In the genomic region with DNA sequence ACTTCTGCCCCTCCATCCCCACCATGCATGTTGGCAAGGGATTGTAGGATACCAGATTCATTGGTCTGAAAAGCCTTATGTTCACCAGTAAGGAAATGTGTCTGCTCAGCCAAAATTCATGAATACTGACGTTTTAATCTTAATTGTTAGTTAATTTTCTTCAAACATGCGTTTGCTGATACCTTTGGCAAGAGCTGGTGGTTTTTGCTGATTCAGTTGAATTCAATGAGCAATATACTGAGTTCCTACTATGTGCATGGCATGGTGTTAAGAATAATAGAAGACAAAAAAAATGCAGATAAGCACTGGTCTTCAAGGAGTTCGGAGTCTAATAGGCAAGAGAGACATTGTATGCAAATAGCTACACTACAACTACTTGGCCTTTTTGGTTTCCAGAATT, we compare ENCODE assay signal across 2 cellular contexts.
TF ChIP-seq lines count a peak whose summit lies in the region.

No MANE protein-coding gene starts in this region.

TF ChIP-seq in HepG2, 621 proteins besides CTCF, POLR2A, EP300 and RAD21:
- TF ChIP-seq SNAPC4 (CRISPR knock-in tag; IDR thresholded peaks at IDR 0.05) (no peak), MAFK (conservative IDR thresholded peaks at IDR 0.05 in 1 of 2, IDR thresholded peaks at IDR 0.05 in 1 of 2; ENCODE audit: low read length in 2 of 2) (peak; percentile 83 to 85), MAFF (IDR thresholded peaks at IDR 0.05; ENCODE audit: low read depth, low read length) (peak; percentile 84), TFDP2 (CRISPR knock-in tag; IDR thresholded peaks at IDR 0.05) (no peak), MBD4 (IDR thresholded peaks at IDR 0.05; ENCODE audit: borderline replicate concordance, low read length) (no peak), ZNF704 (CRISPR knock-in tag; IDR thresholded peaks at IDR 0.05; ENCODE audit: borderline replicate concordance) (no peak)
- TF ChIP-seq, protein P1, sequence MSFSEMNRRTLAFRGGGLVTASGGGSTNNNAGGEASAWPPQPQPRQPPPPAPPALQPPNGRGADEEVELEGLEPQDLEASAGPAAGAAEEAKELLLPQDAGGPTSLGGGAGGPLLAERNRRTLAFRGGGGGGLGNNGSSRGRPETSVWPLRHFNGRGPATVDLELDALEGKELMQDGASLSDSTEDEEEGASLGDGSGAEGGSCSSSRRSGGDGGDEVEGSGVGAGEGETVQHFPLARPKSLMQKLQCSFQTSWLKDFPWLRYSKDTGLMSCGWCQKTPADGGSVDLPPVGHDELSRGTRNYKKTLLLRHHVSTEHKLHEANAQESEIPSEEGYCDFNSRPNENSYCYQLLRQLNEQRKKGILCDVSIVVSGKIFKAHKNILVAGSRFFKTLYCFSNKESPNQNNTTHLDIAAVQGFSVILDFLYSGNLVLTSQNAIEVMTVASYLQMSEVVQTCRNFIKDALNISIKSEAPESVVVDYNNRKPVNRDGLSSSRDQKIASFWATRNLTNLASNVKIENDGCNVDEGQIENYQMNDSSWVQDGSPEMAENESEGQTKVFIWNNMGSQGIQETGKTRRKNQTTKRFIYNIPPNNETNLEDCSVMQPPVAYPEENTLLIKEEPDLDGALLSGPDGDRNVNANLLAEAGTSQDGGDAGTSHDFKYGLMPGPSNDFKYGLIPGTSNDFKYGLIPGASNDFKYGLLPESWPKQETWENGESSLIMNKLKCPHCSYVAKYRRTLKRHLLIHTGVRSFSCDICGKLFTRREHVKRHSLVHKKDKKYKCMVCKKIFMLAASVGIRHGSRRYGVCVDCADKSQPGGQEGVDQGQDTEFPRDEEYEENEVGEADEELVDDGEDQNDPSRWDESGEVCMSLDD (CRISPR knock-in tag; IDR thresholded peaks at IDR 0.05; ENCODE audit: borderline replicate concordance): no peak

TF ChIP-seq in K562, 482 proteins besides CTCF, POLR2A, EP300 and RAD21 (continued from another document):
- TF ChIP-seq, protein P2, sequence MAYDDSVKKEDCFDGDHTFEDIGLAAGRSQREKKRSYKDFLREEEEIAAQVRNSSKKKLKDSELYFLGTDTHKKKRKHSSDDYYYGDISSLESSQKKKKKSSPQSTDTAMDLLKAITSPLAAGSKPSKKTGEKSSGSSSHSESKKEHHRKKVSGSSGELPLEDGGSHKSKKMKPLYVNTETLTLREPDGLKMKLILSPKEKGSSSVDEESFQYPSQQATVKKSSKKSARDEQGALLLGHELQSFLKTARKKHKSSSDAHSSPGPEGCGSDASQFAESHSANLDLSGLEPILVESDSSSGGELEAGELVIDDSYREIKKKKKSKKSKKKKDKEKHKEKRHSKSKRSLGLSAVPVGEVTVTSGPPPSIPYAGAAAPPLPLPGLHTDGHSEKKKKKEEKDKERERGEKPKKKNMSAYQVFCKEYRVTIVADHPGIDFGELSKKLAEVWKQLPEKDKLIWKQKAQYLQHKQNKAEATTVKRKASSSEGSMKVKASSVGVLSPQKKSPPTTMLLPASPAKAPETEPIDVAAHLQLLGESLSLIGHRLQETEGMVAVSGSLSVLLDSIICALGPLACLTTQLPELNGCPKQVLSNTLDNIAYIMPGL (CRISPR knock-in tag; IDR thresholded peaks at IDR 0.05): no peak
- no peak for TF ChIP-seq ETV5 (CRISPR knock-in tag; IDR thresholded peaks at IDR 0.05; ENCODE audit: low read depth)
- no peak for TF ChIP-seq DLX4 (CRISPR knock-in tag; IDR thresholded peaks at IDR 0.05)
- TF ChIP-seq SREBF2 (CRISPR knock-in tag; IDR thresholded peaks at IDR 0.05): no peak
- no peak for TF ChIP-seq ZSCAN32 (CRISPR knock-in tag; IDR thresholded peaks at IDR 0.05)
- no peak for TF ChIP-seq SAFB2 (IDR thresholded peaks at IDR 0.05; ENCODE audit: borderline replicate concordance, low read depth, low read length, severe bottlenecking)
- TF ChIP-seq ZNF316 (IDR thresholded peaks at IDR 0.05): peak; percentile 33; the same call in 1 of the 2 replicates
- no peak for TF ChIP-seq ZNF197 (CRISPR knock-in tag; IDR thresholded peaks at IDR 0.05; ENCODE audit: low read depth)
- no peak for TF ChIP-seq ZBTB26 (CRISPR knock-in tag; IDR thresholded peaks at IDR 0.05)
- TF ChIP-seq MAFG (tag; conservative IDR thresholded peaks at IDR 0.05): peak; percentile 25; the same call in 1 of the 2 replicates
- 0 out of 2 replicates have a peak, but pooled peaks have one; percentile 8 for TF ChIP-seq MAFK (IDR thresholded peaks at IDR 0.05; ENCODE audit: low read length)
- no peak for TF ChIP-seq TBL1XR1 (IDR thresholded peaks at IDR 0.05; ENCODE audit: low read length in 2 of 2)
- no peak for TF ChIP-seq NEUROD1 (IDR thresholded peaks at IDR 0.05; ENCODE audit: borderline replicate concordance, low read depth, low read length, partially characterized antibody)
- TF ChIP-seq, protein P3, sequence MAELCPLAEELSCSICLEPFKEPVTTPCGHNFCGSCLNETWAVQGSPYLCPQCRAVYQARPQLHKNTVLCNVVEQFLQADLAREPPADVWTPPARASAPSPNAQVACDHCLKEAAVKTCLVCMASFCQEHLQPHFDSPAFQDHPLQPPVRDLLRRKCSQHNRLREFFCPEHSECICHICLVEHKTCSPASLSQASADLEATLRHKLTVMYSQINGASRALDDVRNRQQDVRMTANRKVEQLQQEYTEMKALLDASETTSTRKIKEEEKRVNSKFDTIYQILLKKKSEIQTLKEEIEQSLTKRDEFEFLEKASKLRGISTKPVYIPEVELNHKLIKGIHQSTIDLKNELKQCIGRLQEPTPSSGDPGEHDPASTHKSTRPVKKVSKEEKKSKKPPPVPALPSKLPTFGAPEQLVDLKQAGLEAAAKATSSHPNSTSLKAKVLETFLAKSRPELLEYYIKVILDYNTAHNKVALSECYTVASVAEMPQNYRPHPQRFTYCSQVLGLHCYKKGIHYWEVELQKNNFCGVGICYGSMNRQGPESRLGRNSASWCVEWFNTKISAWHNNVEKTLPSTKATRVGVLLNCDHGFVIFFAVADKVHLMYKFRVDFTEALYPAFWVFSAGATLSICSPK (IDR thresholded peaks at IDR 0.05; ENCODE audit: borderline replicate concordance): no peak
- no peak for TF ChIP-seq ZBTB7A (IDR thresholded peaks at IDR 0.05; ENCODE audit: borderline replicate concordance, control insufficient read depth, low read depth, low read length)
- TF ChIP-seq SMARCA4 (IDR thresholded peaks at IDR 0.05): no peak
- TF ChIP-seq CGGBP1 (CRISPR knock-in tag; IDR thresholded peaks at IDR 0.05): no peak
TF ChIP-seq in K562: peak in this region for 4.
